ENCODE assay signal across 8 cellular contexts in genomic region chr14:68795602-68796417, GRCh38. TPM values are rescaled to one million over a fixed set of nuclear protein-coding genes. Genes with fewer than 3 reads are reported as not detected.
DNase-seq lines count a peak whose midpoint lies in the region; ATAC-seq and TF ChIP-seq lines count a peak whose summit lies in the region.

No MANE protein-coding gene starts in this region.

- POLR2A ChIA-PET in BJ (lab: Charles Lee) = interaction anchor here (0.6 to 1.0 kb wide), 3 partner anchors 19 to 113 kb away, joined by 3 to 5 read pairs (median 4); no protein-coding TSS in a partner anchor

- no peaks in the 10 kb centered on the region for H3K27me3 ChIP-seq in BJ (ENCODE audit: control insufficient read depth, insufficient read depth, low read length)
- H3K27me3 ChIP-seq in gastroesophageal sphincter = no peaks in the 10 kb centered on the region
- no peaks in the 10 kb centered on the region for H3K27me3 ChIP-seq in tibial nerve

- WGBS in gastroesophageal sphincter (ENCODE audit: low coverage in 1 of 2), 2 donors = 0% methylated on average over 1 of the region's 69 CpGs
- 0 to 2% methylated on average over 38 to 67 of the region's 69 CpGs for WGBS in tibial nerve, 2 donors

- ATAC-seq in GM18907 (IDR thresholded peaks at IDR 0.05; ENCODE audit: unreplicated experiment) (peak; percentile 41), HG03139 (IDR thresholded peaks at IDR 0.05; ENCODE audit: unreplicated experiment) (peak; percentile 27), gastroesophageal sphincter (peak; percentile 66)

- CTCF ChIA-PET in BJ (lab: Yijun Ruan, JAX) = interaction anchor here (0.7 to 3.1 kb wide), 6 partner anchors 9 to 862 kb away, joined by 4 to 13 read pairs (median 6); no protein-coding TSS in a partner anchor

- peak; percentile 93 for TF ChIP-seq POLR2A in gastroesophageal sphincter (IDR thresholded peaks at IDR 0.05)
- peak; percentile 18 to 85 for TF ChIP-seq POLR2A in tibial nerve (IDR thresholded peaks at IDR 0.05)

- H3K4me3 ChIP-seq in BJ (ENCODE audit: low read depth, low read length) (peak overlapping the region; percentile 60), gastroesophageal sphincter (peak overlapping the region; percentile 65 to 87), tibial nerve (peak overlapping the region; percentile 59 to 94 (median 62))

- peak; percentile 79 for TF ChIP-seq CTCF in BJ (IDR thresholded peaks at IDR 0.05; ENCODE audit: insufficient read depth, low read depth, low read length)
- TF ChIP-seq CTCF in gastroesophageal sphincter (IDR thresholded peaks at IDR 0.05) = peak; percentile 93 to 99 (median 98)
- peak; percentile 72 to 98 (median 85) for TF ChIP-seq CTCF in tibial nerve (IDR thresholded peaks at IDR 0.05)

- DNase-seq in BJ (ENCODE audit: low read depth) = no peak
- peak; percentile 73 for DNase-seq in activated gamma-delta T cell treated with anti-CD3 and anti-CD28 coated beads, Interleukin-2, amount 50 U/mL, for 16 hours (ENCODE audit: low read depth)
- peak in 40 of 56 donors; percentile 23 to 75 (median 47) for DNase-seq in nucleus accumbens (lab: John Stamatoyannopoulos, UW)
- peak; percentile 71 to 76 for DNase-seq in tibial nerve (ENCODE audit: low spot score in 2 of 2)

- H3K4me1 ChIP-seq in gastroesophageal sphincter (peaks cover 0 to 16% (median 8%) of the 10 kb centered on the region in 3 donors), tibial nerve (peaks cover 0 to 11% (median 10%) of the 10 kb centered on the region in 4 donors)

- H3K27ac ChIP-seq in gastroesophageal sphincter = peak overlapping the region; percentile 98 to 100 (median 100)
- H3K27ac ChIP-seq in tibial nerve = peak overlapping the region; percentile 94 to 99 (median 96)

- H3K36me3 ChIP-seq in BJ (ENCODE audit: control insufficient read depth, insufficient read depth, low read length) = peaks cover 7% of the 10 kb centered on the region
- peaks cover 0 to 9% of the 10 kb centered on the region in 2 donors for H3K36me3 ChIP-seq in gastroesophageal sphincter
- peaks cover 0 to 10% (median 0%) of the 10 kb centered on the region in 3 donors for H3K36me3 ChIP-seq in tibial nerve

- H3K9me3 ChIP-seq in gastroesophageal sphincter (no peaks in the 10 kb centered on the region), tibial nerve (no peaks in the 10 kb centered on the region)

- TF ChIP-seq EP300 in gastroesophageal sphincter (IDR thresholded peaks at IDR 0.05) (peak; percentile 31), tibial nerve (IDR thresholded peaks at IDR 0.05) (peak in 1 of 2 donors; percentile 89)

TF ChIP-seq in PFSK-1, 5 proteins besides CTCF, POLR2A, EP300 and RAD21:
- no peak for TF ChIP-seq SIN3A (IDR thresholded peaks at IDR 0.05; ENCODE audit: borderline replicate concordance, insufficient read depth, low read length)
- no peak for TF ChIP-seq REST (IDR thresholded peaks at IDR 0.05; ENCODE audit: insufficient read depth in 1 of 2, low read depth in 2 of 2, low read length in 2 of 2)
- no peak for TF ChIP-seq POLR2AphosphoS5 (IDR thresholded peaks at IDR 0.05; ENCODE audit: low read depth, low read length)
- peak; percentile 21 for TF ChIP-seq FOXP2 (optimal IDR thresholded peaks at IDR 0.05; ENCODE audit: borderline replicate concordance, extremely low read depth, extremely low read length, insufficient read depth)
- TF ChIP-seq TAF1 (IDR thresholded peaks at IDR 0.05; ENCODE audit: borderline replicate concordance, insufficient read depth, low read length) = no peak

RNA-seq across cellular contexts. Expression of gene ZFP36L1, which starts 2.9 kb away (rescaled TPM):
- polyA plus RNA-seq in BJ (2011; rRNA removed) = 49.2 and 52.7 TPM in 2 replicates
- polyA minus RNA-seq in BJ (2011; rRNA and poly(A)+ RNA removed) = 40.0 and 55.9 TPM in 2 replicates
- polyA plus RNA-seq in PFSK-1 (2012; ENCODE audit: insufficient read length, low read depth) = 73.8 TPM
- total RNA-seq in gastroesophageal sphincter = 100 to 1,000 TPM; 154 to 451 (median 280) TPM
- total RNA-seq in tibial nerve = 1,000 to 10,000 TPM in 1 of 4 donors, 100 to 1,000 TPM in 3; 298 to 1,137 (median 494) TPM
